Comparison of ENCODE assay signal across 8 cellular contexts in genomic region chr19:13952154-13953020, GRCh38. TPM values are rescaled to one million over a fixed set of nuclear protein-coding genes. Genes with fewer than 3 reads are reported as not detected.
A peak's percentile ranks its signal among the peaks of the same experiment; 100 is the strongest.
DNase-seq lines count a peak whose midpoint lies in the region; ATAC-seq and TF ChIP-seq lines count a peak whose summit lies in the region.

A gene with protein sequence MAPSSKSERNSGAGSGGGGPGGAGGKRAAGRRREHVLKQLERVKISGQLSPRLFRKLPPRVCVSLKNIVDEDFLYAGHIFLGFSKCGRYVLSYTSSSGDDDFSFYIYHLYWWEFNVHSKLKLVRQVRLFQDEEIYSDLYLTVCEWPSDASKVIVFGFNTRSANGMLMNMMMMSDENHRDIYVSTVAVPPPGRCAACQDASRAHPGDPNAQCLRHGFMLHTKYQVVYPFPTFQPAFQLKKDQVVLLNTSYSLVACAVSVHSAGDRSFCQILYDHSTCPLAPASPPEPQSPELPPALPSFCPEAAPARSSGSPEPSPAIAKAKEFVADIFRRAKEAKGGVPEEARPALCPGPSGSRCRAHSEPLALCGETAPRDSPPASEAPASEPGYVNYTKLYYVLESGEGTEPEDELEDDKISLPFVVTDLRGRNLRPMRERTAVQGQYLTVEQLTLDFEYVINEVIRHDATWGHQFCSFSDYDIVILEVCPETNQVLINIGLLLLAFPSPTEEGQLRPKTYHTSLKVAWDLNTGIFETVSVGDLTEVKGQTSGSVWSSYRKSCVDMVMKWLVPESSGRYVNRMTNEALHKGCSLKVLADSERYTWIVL (plus strand): TSS chr19:13952509. CDS start chr19:13952513, 4 bp downstream.

- DNase-seq in ACHN (peak; percentile 98), NCI-H2227 (lab: John Stamatoyannopoulos, UW; ENCODE audit: unreplicated experiment) (peak; percentile 98), WERI-Rb-1 (peak; percentile 99), mammary epithelial cell (peak; percentile 99)

- H3K27me3 ChIP-seq in WERI-Rb-1 (ENCODE audit: insufficient read depth, low read depth, severe bottlenecking) (no peaks in the 10 kb centered on the region), mammary epithelial cell (ENCODE audit: insufficient read depth, low read length) (no peaks in the 10 kb centered on the region), skeletal muscle tissue (ENCODE audit: control insufficient read depth in 3 of 3, insufficient read depth in 3 of 3, low read length in 3 of 3) (no peaks in the 10 kb centered on the region)

- in situ Hi-C loops in ACHN (cut with HindIII; ENCODE audit: low pct_ligation_motif_present, low pct_unique_long_range_greater_than_20kb, low sequenced_read_pairs), result no loop called here
- in situ Hi-C loops in mammary epithelial cell (cut with MboI; ENCODE audit: low sequenced_read_pairs in 2 of 2), result no loop called here

- H3K36me3 ChIP-seq in WERI-Rb-1 (peaks cover 32% of the 10 kb centered on the region), mammary epithelial cell (ENCODE audit: insufficient read depth, low read length) (no peaks in the 10 kb centered on the region), skeletal muscle tissue (ENCODE audit: control insufficient read depth in 3 of 3, insufficient read depth in 3 of 3, low read length in 3 of 3) (peaks cover 15 to 27% (median 22%) of the 10 kb centered on the region in 3 donors)

- H3K9ac ChIP-seq in mammary epithelial cell (ENCODE audit: insufficient read depth, low read length) (peak within 1 kb of the TSS; percentile 60), skeletal muscle tissue (ENCODE audit: low read depth in 1 of 3, low read length in 3 of 3) (peak within 1 kb of the TSS; percentile 72 to 87 (median 81))

- dilution Hi-C loops in mammary epithelial cell (cut with HindIII; ENCODE audit: low sequenced_read_pairs), result loop anchor here (5.0 kb wide), 4 partner anchors 45 to 460 kb away; no protein-coding TSS in a partner anchor

- H2AFZ ChIP-seq in mammary epithelial cell (ENCODE audit: low read depth, low read length), result peak within 1 kb of the TSS; percentile 84

- peak; percentile 95 for ATAC-seq in GM18873 (IDR thresholded peaks at IDR 0.05; ENCODE audit: low FRiP score, unreplicated experiment)
- peak; percentile 93 for ATAC-seq in HG03139 (IDR thresholded peaks at IDR 0.05; ENCODE audit: unreplicated experiment)

- H3K4me3 ChIP-seq in WERI-Rb-1 (ENCODE audit: low read depth, low read length), result peak within 1 kb of the TSS; percentile 64
- peak within 1 kb of the TSS; percentile 83 to 86 (median 84) for H3K4me3 ChIP-seq in mammary epithelial cell (replicated peaks in 1 of 3; ENCODE audit: insufficient read depth in 1 of 3, low read depth in 2 of 3, low read length in 3 of 3)
- H3K4me3 ChIP-seq in iPS-18c (ENCODE audit: insufficient read depth, low read depth, low read length), result peak within 1 kb of the TSS; percentile 87
- peak within 1 kb of the TSS; percentile 82 to 86 (median 83) for H3K4me3 ChIP-seq in skeletal muscle tissue (ENCODE audit: low read length in 3 of 3)

- intact Hi-C loops in mammary epithelial cell (cut with micrococcal nuclease), result loop anchor here (1.0 to 5.0 kb wide), 3 partner anchors 46 to 120 kb away; partner anchors contain the start of genes BRME1, CC2D1A and MISP3

- peaks cover 36% of the 10 kb centered on the region for H3K79me2 ChIP-seq in mammary epithelial cell (ENCODE audit: insufficient read depth, low read length)

- H3K4me1 ChIP-seq in mammary epithelial cell (ENCODE audit: insufficient read depth, low read length), result peaks cover 11% of the 10 kb centered on the region
- peaks cover 16 to 37% (median 32%) of the 10 kb centered on the region in 3 donors for H3K4me1 ChIP-seq in skeletal muscle tissue (ENCODE audit: control insufficient read depth in 3 of 3, insufficient read depth in 3 of 3, low read length in 3 of 3)

- H3K9me3 ChIP-seq in WERI-Rb-1 (ENCODE audit: severe bottlenecking) (no peaks in the 10 kb centered on the region), mammary epithelial cell (replicated peaks; ENCODE audit: insufficient read depth, low read length) (no peaks in the 10 kb centered on the region), iPS-18c (ENCODE audit: control insufficient read depth, insufficient read depth, low read length) (no peaks in the 10 kb centered on the region), skeletal muscle tissue (ENCODE audit: control insufficient read depth in 3 of 3, low read length in 3 of 3) (no peaks in the 10 kb centered on the region)

- no peaks in the 10 kb centered on the region for H4K20me1 ChIP-seq in mammary epithelial cell (ENCODE audit: insufficient read depth, low read length)

- peak within 1 kb of the TSS; percentile 83 for H3K4me2 ChIP-seq in mammary epithelial cell (ENCODE audit: insufficient read depth, low read depth, low read length)

- H3K27ac ChIP-seq in WERI-Rb-1 (peak within 1 kb of the TSS; percentile 98), mammary epithelial cell (ENCODE audit: insufficient read depth, low read depth, low read length) (peak within 1 kb of the TSS; percentile 30), skeletal muscle tissue (ENCODE audit: low read depth, low read length) (peak within 1 kb of the TSS; percentile 76)

- BruUV-seq in mammary epithelial cell (replicated peaks; lab: Mats Ljungman, UMichigan), result no TSS peak

- TF ChIP-seq CTCF in WERI-Rb-1 (IDR thresholded peaks at IDR 0.05; ENCODE audit: low read depth, low read length) (no peak), mammary epithelial cell (conservative IDR thresholded peaks at IDR 0.05 in 1 of 2, IDR thresholded peaks at IDR 0.05 in 1 of 2; ENCODE audit: extremely low read depth in 1 of 2, insufficient read depth in 1 of 2, low read depth in 1 of 2, low read length in 2 of 2) (no peak)

- CTCF ChIA-PET in mammary epithelial cell (lab: Charles Lee; ENCODE audit: low non-redundant PET), result interaction anchor here (0.7 to 0.8 kb wide), 2 partner anchors 22 to 355 kb away, joined by 5 to 10 read pairs; no protein-coding TSS in a partner anchor

- WGBS in mammary epithelial cell (ENCODE audit: low coverage, missing lambda C conversion rate), result 0% methylated on average over 9 of the region's 68 CpGs

RNA-seq across cellular contexts. Expression of the gene that starts here (rescaled TPM):
- total RNA-seq in mammary epithelial cell, result 10 to 100 TPM; 15.2 to 31.3 TPM
- polyA plus RNA-seq in mammary epithelial cell, result 34.4 TPM
- 12.9 TPM for polyA minus RNA-seq in mammary epithelial cell
- total RNA-seq in skeletal muscle tissue, result 6.3 TPM

Comparison
In these comparisons a context has a peak if more than half of its experiments do, and no peak if none do; other contexts are left out.
1. Peak in every context shown above with its lines: DNase-seq, ATAC-seq, H3K4me3 ChIP-seq and H3K27ac ChIP-seq.
2. H3K27ac ChIP-seq: peak in every context shown above with its lines; median percentile 98 in WERI-Rb-1; 76 in skeletal muscle tissue; 30 in mammary epithelial cell.